9 cellular contexts compared by ENCODE assay signal in genomic region chr12:103782399-103782798, GRCh38.
"Had no signal": no experiment of that assay in that cellular context is flagged by ENCODE, and none has a peak within 500 bp of the region (broad histone marks: within the 10 kb centered on the region; RNA-seq: fewer than 3 reads in every experiment).

No MANE protein-coding gene starts in this region.

- DNase-seq: GM23248, GOT3, H7, H9, HCEC 1CT, HFFc6 had no signal

- H2AFZ ChIP-seq: GM23248, GM23338 had no signal

- H3K4me2 ChIP-seq: GM23338 had no signal

- H3K9ac ChIP-seq: GM23248 had no signal

- ATAC-seq: GM23338, HCT116 had no signal

- H3K9me3 ChIP-seq: HAP-1 had no signal

- H3K4me1 ChIP-seq: HAP-1 had no signal

- H3K27ac ChIP-seq: GM23248 had no signal

- H3K4me3 ChIP-seq: GM23248, GM23338, HAP-1 had no signal
